Comparison of ENCODE assay signal across 17 cellular contexts in genomic region chr22:49400866-49401598, GRCh38.
DNase-seq lines count a peak whose midpoint lies in the region; ATAC-seq and TF ChIP-seq lines count a peak whose summit lies in the region.
"Had no signal": no experiment of that assay in that cellular context is flagged by ENCODE, and none has a peak within 500 bp of the region (broad histone marks: within the 10 kb centered on the region; RNA-seq: fewer than 3 reads in every experiment).

No MANE protein-coding gene starts in this region.

- H3K4me3 Mint-ChIP-seq in type B pancreatic cell: no peak overlapping the region
- H3K4me3 Mint-ChIP-seq: CD8-positive, alpha-beta memory T cell; GM23338 had no signal

- H3K9me3 Mint-ChIP-seq in type B pancreatic cell: no peaks in the 10 kb centered on the region
- H3K9me3 Mint-ChIP-seq: CD8-positive, alpha-beta memory T cell had no signal

- no peak for TF ChIP-seq CTCF in brain microvascular endothelial cell (IDR thresholded peaks at IDR 0.05; ENCODE audit: low read depth, low read length, missing control alignments)
- TF ChIP-seq CTCF in type B pancreatic cell (conservative IDR thresholded peaks at IDR 0.05): no peak

- no peak overlapping the region for H3K4me3 ChIP-seq in brain microvascular endothelial cell (ENCODE audit: low read depth, low read length)
- H3K4me3 ChIP-seq: BLaER1 treated with 17β-estradiol and CSF1 and Interleukin-3, amounts not matched to agents 10 nM and 100 nM; GM23338; K562 had no signal

- intact Hi-C loops in cardiac septum (cut with DNase I): no loop called here
- intact Hi-C loops in Right ventricle myocardium superior (cut with DNase I): no loop called here

- H3K27ac ChIP-seq in brain microvascular endothelial cell: no peak overlapping the region
- H3K27ac ChIP-seq: BLaER1 treated with 17β-estradiol and CSF1 and Interleukin-3, amounts not matched to agents 10 nM and 100 nM had no signal

- in situ Hi-C loops in brain microvascular endothelial cell (cut with HindIII; ENCODE audit: low pct_ligation_motif_present, low sequenced_read_pairs): no loop called here

- no peak overlapping the region for H3K27ac Mint-ChIP-seq in type B pancreatic cell
- H3K27ac Mint-ChIP-seq: CD8-positive, alpha-beta memory T cell; GM23338 had no signal

- ATAC-seq in Right ventricle myocardium superior (ENCODE audit: poor library complexity) (no peak), HG03354 (IDR thresholded peaks at IDR 0.05; ENCODE audit: poor library complexity, severe bottlenecking, unreplicated experiment) (no peak)
- ATAC-seq in stimulated activated naive CD8-positive, alpha-beta T cell treated with anti-CD3 and anti-CD28 coated beads, Interleukin-15, Interleukin-2, amounts not matched to agents 100 U/mL and 50 U/mL, for 24 hours: no peak
- ATAC-seq: GM23338, K562 had no signal

- H3K36me3 Mint-ChIP-seq in type B pancreatic cell: no peaks in the 10 kb centered on the region
- H3K36me3 Mint-ChIP-seq: CD8-positive, alpha-beta memory T cell had no signal

- H3K36me3 ChIP-seq in brain microvascular endothelial cell (replicated peaks): no peaks in the 10 kb centered on the region
- H3K36me3 ChIP-seq: BLaER1 treated with 17β-estradiol and CSF1 and Interleukin-3, amounts not matched to agents 10 nM and 100 nM had no signal

- no peaks in the 10 kb centered on the region for H3K4me1 Mint-ChIP-seq in type B pancreatic cell (ENCODE audit: unreplicated experiment)
- H3K4me1 Mint-ChIP-seq: CD8-positive, alpha-beta memory T cell had no signal

- H3K27me3 Mint-ChIP-seq in type B pancreatic cell: peaks cover 10% of the 10 kb centered on the region

- peak; percentile 62 for DNase-seq in cardiac septum (ENCODE audit: low spot score)
- DNase-seq in Right ventricle myocardium superior: no peak
- DNase-seq in brain microvascular endothelial cell: peak; percentile 27
- DNase-seq in mesenteric fat pad (ENCODE audit: low spot score): peak; percentile 82
- peak; percentile 50 for DNase-seq in type B pancreatic cell (ENCODE audit: extremely low spot score, unreplicated experiment)
- DNase-seq in stimulated activated naive CD8-positive, alpha-beta T cell treated with anti-CD3 and anti-CD28 coated beads, Interleukin-15, Interleukin-2, amounts not matched to agents 100 U/mL and 50 U/mL, for 24 hours: no peak
- DNase-seq in NCI-H128 (lab: John Stamatoyannopoulos, UW; ENCODE audit: unreplicated experiment): no peak
- DNase-seq: CD8-positive, alpha-beta memory T cell; GF-D8; NCI-H1436 treated with DMSO at 0.1 percent for 48 hours; NCI-H2081 treated with DMSO at 0.1 percent for 48 hours; NCI-H524; SHP77 had no signal

- no peaks in the 10 kb centered on the region for H3K27me3 ChIP-seq in brain microvascular endothelial cell (replicated peaks)

Comparison
In these comparisons a context has a peak if more than half of its experiments do, and no peak if none do; other contexts are left out.
1. DNase-seq: peak in cardiac septum (single experiment), brain microvascular endothelial cell (single experiment), mesenteric fat pad (single experiment) and type B pancreatic cell (single experiment); none in Right ventricle myocardium superior (single experiment), stimulated activated naive CD8-positive, alpha-beta T cell treated with anti-CD3 and anti-CD28 coated beads, Interleukin-15, Interleukin-2, amounts not matched to agents 100 U/mL and 50 U/mL, for 24 hours (single experiment) and NCI-H128 (single experiment).